ENCODE assay signal across 1 cellular context in the genomic region with DNA sequence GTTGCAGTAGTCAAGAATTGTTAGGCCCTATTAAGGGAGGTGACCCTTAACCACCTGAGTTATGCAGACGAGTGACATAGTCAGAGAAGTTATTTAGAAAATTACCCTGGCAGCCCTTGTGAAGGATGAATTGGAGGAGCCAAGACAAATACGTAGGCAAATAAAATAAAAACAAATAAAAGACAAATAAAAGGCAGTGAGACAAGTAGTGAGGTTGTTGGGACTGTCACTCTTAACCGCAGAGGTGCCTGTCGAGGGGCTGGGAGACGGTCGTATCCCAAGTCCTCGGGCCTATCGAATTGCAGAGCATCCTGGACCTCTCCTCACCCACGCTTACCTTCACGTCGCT.
TF ChIP-seq lines count a peak whose summit lies in the region.

No MANE protein-coding gene starts in this region.

TF ChIP-seq in WTC11, 78 proteins besides CTCF, POLR2A, EP300 and RAD21 (continued from another document):
- TF ChIP-seq, protein P1, sequence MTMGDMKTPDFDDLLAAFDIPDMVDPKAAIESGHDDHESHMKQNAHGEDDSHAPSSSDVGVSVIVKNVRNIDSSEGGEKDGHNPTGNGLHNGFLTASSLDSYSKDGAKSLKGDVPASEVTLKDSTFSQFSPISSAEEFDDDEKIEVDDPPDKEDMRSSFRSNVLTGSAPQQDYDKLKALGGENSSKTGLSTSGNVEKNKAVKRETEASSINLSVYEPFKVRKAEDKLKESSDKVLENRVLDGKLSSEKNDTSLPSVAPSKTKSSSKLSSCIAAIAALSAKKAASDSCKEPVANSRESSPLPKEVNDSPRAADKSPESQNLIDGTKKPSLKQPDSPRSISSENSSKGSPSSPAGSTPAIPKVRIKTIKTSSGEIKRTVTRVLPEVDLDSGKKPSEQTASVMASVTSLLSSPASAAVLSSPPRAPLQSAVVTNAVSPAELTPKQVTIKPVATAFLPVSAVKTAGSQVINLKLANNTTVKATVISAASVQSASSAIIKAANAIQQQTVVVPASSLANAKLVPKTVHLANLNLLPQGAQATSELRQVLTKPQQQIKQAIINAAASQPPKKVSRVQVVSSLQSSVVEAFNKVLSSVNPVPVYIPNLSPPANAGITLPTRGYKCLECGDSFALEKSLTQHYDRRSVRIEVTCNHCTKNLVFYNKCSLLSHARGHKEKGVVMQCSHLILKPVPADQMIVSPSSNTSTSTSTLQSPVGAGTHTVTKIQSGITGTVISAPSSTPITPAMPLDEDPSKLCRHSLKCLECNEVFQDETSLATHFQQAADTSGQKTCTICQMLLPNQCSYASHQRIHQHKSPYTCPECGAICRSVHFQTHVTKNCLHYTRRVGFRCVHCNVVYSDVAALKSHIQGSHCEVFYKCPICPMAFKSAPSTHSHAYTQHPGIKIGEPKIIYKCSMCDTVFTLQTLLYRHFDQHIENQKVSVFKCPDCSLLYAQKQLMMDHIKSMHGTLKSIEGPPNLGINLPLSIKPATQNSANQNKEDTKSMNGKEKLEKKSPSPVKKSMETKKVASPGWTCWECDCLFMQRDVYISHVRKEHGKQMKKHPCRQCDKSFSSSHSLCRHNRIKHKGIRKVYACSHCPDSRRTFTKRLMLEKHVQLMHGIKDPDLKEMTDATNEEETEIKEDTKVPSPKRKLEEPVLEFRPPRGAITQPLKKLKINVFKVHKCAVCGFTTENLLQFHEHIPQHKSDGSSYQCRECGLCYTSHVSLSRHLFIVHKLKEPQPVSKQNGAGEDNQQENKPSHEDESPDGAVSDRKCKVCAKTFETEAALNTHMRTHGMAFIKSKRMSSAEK (CRISPR knock-in tag; IDR thresholded peaks at IDR 0.05; ENCODE audit: borderline replicate concordance): no peak
